In genomic region chr5:43973318-43973717, GRCh38 we compare ENCODE assay signal across 1 cellular context.
TF ChIP-seq lines count a peak whose summit lies in the region.

No MANE protein-coding gene starts in this region.

TF ChIP-seq in IMR-90, 13 proteins besides CTCF, POLR2A, EP300 and RAD21:
- TF ChIP-seq CEBPB (IDR thresholded peaks at IDR 0.05; ENCODE audit: low read depth, low read length) (peak; percentile 40), BHLHE40 (IDR thresholded peaks at IDR 0.05; ENCODE audit: low read depth, low read length) (no peak)
